19 cellular contexts compared by ENCODE assay signal in genomic region chr16:79839450-79839849, GRCh38.
A peak's percentile ranks its signal among the peaks of the same experiment; 100 is the strongest.
DNase-seq lines count a peak whose midpoint lies in the region; ATAC-seq and TF ChIP-seq lines count a peak whose summit lies in the region.
"Had no signal": no experiment of that assay in that cellular context is flagged by ENCODE, and none has a peak within 500 bp of the region (broad histone marks: within the 10 kb centered on the region; RNA-seq: fewer than 3 reads in every experiment).

No MANE protein-coding gene starts in this region.

- H3K9me3 ChIP-seq in breast epithelium = no peaks in the 10 kb centered on the region
- no peaks in the 10 kb centered on the region for H3K9me3 ChIP-seq in left lung
- H3K9me3 ChIP-seq in ovary = no peaks in the 10 kb centered on the region
- peaks cover 4% of the 10 kb centered on the region; the same call in 1 of the 2 replicates for H3K9me3 ChIP-seq in BE2C
- H3K9me3 ChIP-seq in Peyer's patch = no peaks in the 10 kb centered on the region

- peaks cover 0 to 4% of the 10 kb centered on the region in 2 donors for H3K4me1 ChIP-seq in breast epithelium
- no peaks in the 10 kb centered on the region for H3K4me1 ChIP-seq in left lung
- peaks cover 13% of the 10 kb centered on the region for H3K4me1 ChIP-seq in ovary (ENCODE audit: insufficient read depth)
- no peaks in the 10 kb centered on the region for H3K4me1 ChIP-seq in BE2C
- no peaks in the 10 kb centered on the region for H3K4me1 ChIP-seq in Peyer's patch

- no peak for TF ChIP-seq POLR2A in breast epithelium (IDR thresholded peaks at IDR 0.05)
- TF ChIP-seq POLR2A in ovary (IDR thresholded peaks at IDR 0.05) = no peak
- no peak for TF ChIP-seq POLR2A in Peyer's patch (IDR thresholded peaks at IDR 0.05)

- H3K4me3 Mint-ChIP-seq in MCF 10A (ENCODE audit: unreplicated experiment) = no peak overlapping the region
- H3K4me3 Mint-ChIP-seq: CD4-positive, alpha-beta memory T cell; H9 had no signal

- no peaks in the 10 kb centered on the region for H3K27me3 ChIP-seq in breast epithelium
- H3K27me3 ChIP-seq in left lung = no peaks in the 10 kb centered on the region
- H3K27me3 ChIP-seq in ovary = no peaks in the 10 kb centered on the region
- no peaks in the 10 kb centered on the region for H3K27me3 ChIP-seq in BE2C
- H3K27me3 ChIP-seq in Peyer's patch = no peaks in the 10 kb centered on the region

- TF ChIP-seq CTCF in breast epithelium (IDR thresholded peaks at IDR 0.05) (no peak), MCF 10A (IDR thresholded peaks at IDR 0.05; ENCODE audit: unreplicated experiment) (no peak), left lung (IDR thresholded peaks at IDR 0.05) (no peak), ovary (IDR thresholded peaks at IDR 0.05) (no peak), BE2C (IDR thresholded peaks at IDR 0.05; ENCODE audit: low read depth, low read length) (no peak), Peyer's patch (IDR thresholded peaks at IDR 0.05) (no peak)

- POLR2A ChIA-PET in MCF 10A (lab: Yijun Ruan, JAX) = interaction anchor here (1.6 kb wide), 1 partner anchor 10 kb away, joined by 4 read pairs; no protein-coding TSS in a partner anchor

- H3K4me3 ChIP-seq in breast epithelium = no peak overlapping the region
- H3K4me3 ChIP-seq in left lung = no peak overlapping the region
- no peak overlapping the region for H3K4me3 ChIP-seq in ovary
- no peak overlapping the region for H3K4me3 ChIP-seq in BE2C (ENCODE audit: low read depth, low read length)
- no peak overlapping the region for H3K4me3 ChIP-seq in Peyer's patch
- H3K4me3 ChIP-seq: SK-N-MC had no signal

- 34 to 36% (median 36%) methylated on average over 2 of the region's 2 CpGs for WGBS in ovary, 3 donors

- H3K27me3 Mint-ChIP-seq in MCF 10A (ENCODE audit: insufficient read depth, unreplicated experiment) = no peaks in the 10 kb centered on the region

- intact Hi-C loops in breast epithelium (cut with DNase I; ENCODE audit: low total_unique reads) (no loop called here), MCF 10A (cut with micrococcal nuclease) (no loop called here), left lung (cut with DNase I) (no loop called here), ovary (cut with DNase I) (no loop called here)

- H3K4me1 Mint-ChIP-seq in MCF 10A (ENCODE audit: insufficient read depth, unreplicated experiment) = peaks cover 4% of the 10 kb centered on the region
- H3K4me1 Mint-ChIP-seq: CD4-positive, alpha-beta memory T cell; H9 had no signal

- ATAC-seq in left lung = peak; percentile 60
- ATAC-seq in HG02884 (IDR thresholded peaks at IDR 0.05; ENCODE audit: unreplicated experiment) = no peak

- H3K9me3 Mint-ChIP-seq in MCF 10A (ENCODE audit: unreplicated experiment) = no peaks in the 10 kb centered on the region
- H3K9me3 Mint-ChIP-seq: H9 had no signal

- no peak for TF ChIP-seq EP300 in ovary (IDR thresholded peaks at IDR 0.05)

- H3K36me3 Mint-ChIP-seq in MCF 10A (ENCODE audit: insufficient read depth, unreplicated experiment) = peaks cover 7% of the 10 kb centered on the region
- H3K36me3 Mint-ChIP-seq: CD4-positive, alpha-beta memory T cell had no signal

- peak overlapping the region; percentile 29 to 46 for H3K27ac ChIP-seq in breast epithelium
- no peak overlapping the region for H3K27ac ChIP-seq in left lung
- peak overlapping the region in 1 of 2 donors; percentile 62 for H3K27ac ChIP-seq in ovary
- H3K27ac ChIP-seq in Peyer's patch = peak overlapping the region in 1 of 4 donors; percentile 37
- H3K27ac ChIP-seq: 22Rv1, SK-N-MC had no signal

- BruUV-seq in MCF 10A (replicated peaks; lab: Mats Ljungman, UMichigan) = no TSS peak

- H3K27ac Mint-ChIP-seq in MCF 10A (ENCODE audit: low read depth, unreplicated experiment) = no peak overlapping the region
- H3K27ac Mint-ChIP-seq: CD4-positive, alpha-beta memory T cell; H9 had no signal

- CTCF ChIA-PET in MCF 10A (lab: Yijun Ruan, JAX) = no interaction called here

- H3K36me3 ChIP-seq in breast epithelium (no peaks in the 10 kb centered on the region), left lung (no peaks in the 10 kb centered on the region), ovary (no peaks in the 10 kb centered on the region), BE2C (no peaks in the 10 kb centered on the region), Peyer's patch (no peaks in the 10 kb centered on the region)

- DNase-seq in breast epithelium (ENCODE audit: low spot score in 2 of 2) (no peak), MCF 10A (ENCODE audit: unreplicated experiment) (no peak), left lung (no peak), ovary (peak; percentile 36 to 66 (median 51)), BE2C (no peak), NCI-H1417 (lab: John Stamatoyannopoulos, UW) (no peak), Peyer's patch (no peak)
- DNase-seq: Calu3; CD4-positive, alpha-beta memory T cell; H9; MV-4-11; NCI-H1417 treated with DMSO at 0.1 percent for 48 hours; NCI-H2029; NCI-H2171 treated with DMSO at 0.1 percent for 48 hours; NCI-H446 treated with DMSO at 0.1 percent for 48 hours; NCI-H748 treated with DMSO at 0.1 percent for 48 hours had no signal

Comparison
In these comparisons a context has a peak if more than half of its experiments do, and no peak if none do; other contexts are left out.
1. DNase-seq: peak in ovary (5 of 5); none in breast epithelium (0 of 2), MCF 10A (single experiment), left lung (0 of 2), BE2C (single experiment), NCI-H1417 (0 of 3) and Peyer's patch (0 of 3).
2. H3K27ac ChIP-seq: peak in breast epithelium (2 of 2); none in left lung (0 of 2).